22 cellular contexts compared by ENCODE assay signal in genomic region chr20:36261389-36262105, GRCh38. TPM values are rescaled to one million over a fixed set of nuclear protein-coding genes. Genes with fewer than 3 reads are reported as not detected.
DNase-seq lines count a peak whose midpoint lies in the region; ATAC-seq, FAIRE-seq and TF ChIP-seq lines count a peak whose summit lies in the region.
"Had no signal": no experiment of that assay in that cellular context is flagged by ENCODE, and none has a peak within 500 bp of the region (broad histone marks: within the 10 kb centered on the region; RNA-seq: fewer than 3 reads in every experiment).

No MANE protein-coding gene starts in this region.

- DNase-seq in activated naive CD8-positive, alpha-beta T cell treated with anti-CD3 and anti-CD28 coated beads, Interleukin-2, amount 10 ng/mL, durations not matched to agents 7 days and 5 days = peak; percentile 13
- no peak for DNase-seq in activated naive CD8-positive, alpha-beta T cell treated with anti-CD3 and anti-CD28 coated beads for 36 hours
- DNase-seq in HT1080 (ENCODE audit: low read depth) (peak; percentile 14), K562 (ENCODE audit: extremely low read depth in 1 of 4, low spot score in 3 of 4) (no peak), sigmoid colon (peak; percentile 37), Right ventricle myocardium inferior (ENCODE audit: missing footprints) (no peak), substantia nigra (lab: John Stamatoyannopoulos, UW) (no peak), inferior parietal cortex (ENCODE audit: extremely low spot score) (no peak)
- DNase-seq: BE2C, DND-41, H7, MM.1S, NCI-H1048, NCI-H1417 treated with DMSO at 0.1 percent for 48 hours, NCI-H1930, NCI-H2171 treated with DMSO at 0.1 percent for 48 hours, NCI-H526, OCI-M1, RPMI8226, SIG-M5, SK-N-SH had no signal

- H3K27ac Mint-ChIP-seq in activated naive CD8-positive, alpha-beta T cell treated with anti-CD3 and anti-CD28 coated beads, Interleukin-2, amount 10 ng/mL, durations not matched to agents 7 days and 5 days = no peak overlapping the region
- H3K27ac Mint-ChIP-seq in activated naive CD8-positive, alpha-beta T cell treated with anti-CD3 and anti-CD28 coated beads for 36 hours = no peak overlapping the region

- H3K4me1 Mint-ChIP-seq in activated naive CD8-positive, alpha-beta T cell treated with anti-CD3 and anti-CD28 coated beads, Interleukin-2, amount 10 ng/mL, durations not matched to agents 7 days and 5 days = no peaks in the 10 kb centered on the region
- no peaks in the 10 kb centered on the region for H3K4me1 Mint-ChIP-seq in activated naive CD8-positive, alpha-beta T cell treated with anti-CD3 and anti-CD28 coated beads for 36 hours

- H3K9me3 Mint-ChIP-seq in activated naive CD8-positive, alpha-beta T cell treated with anti-CD3 and anti-CD28 coated beads, Interleukin-2, amount 10 ng/mL, durations not matched to agents 7 days and 5 days = no peaks in the 10 kb centered on the region
- no peaks in the 10 kb centered on the region for H3K9me3 Mint-ChIP-seq in activated naive CD8-positive, alpha-beta T cell treated with anti-CD3 and anti-CD28 coated beads for 36 hours

- H3K9ac ChIP-seq in K562 (ENCODE audit: insufficient read depth in 1 of 2, low read depth in 2 of 2, low read length in 2 of 2) = no peak overlapping the region
- H3K9ac ChIP-seq: SK-N-SH had no signal

- TF ChIP-seq POLR2A in K562 (conservative IDR thresholded peaks at IDR 0.05) = no peak
- TF ChIP-seq POLR2A in sigmoid colon (IDR thresholded peaks at IDR 0.05) = no peak

- CTCF ChIA-PET in K562 (lab: Yijun Ruan, JAX; ENCODE audit: low intra/inter-chr PET ratio) = no interaction called here

- WGBS in K562 (ENCODE audit: insufficient coverage, low coverage, missing lambda C conversion rate) = 8% methylated on average over 12 of the region's 12 CpGs
- 83 to 89% methylated on average over 12 of the region's 12 CpGs for WGBS in sigmoid colon, 2 donors

- no peak for FAIRE-seq in K562 (lab: Jason Lieb, UNC)
- FAIRE-seq: GM12892 had no signal

- TF ChIP-seq CTCF in K562 (IDR thresholded peaks at IDR 0.05 in 2 of 3, conservative IDR thresholded peaks at IDR 0.05 in 1 of 3; ENCODE audit: insufficient read depth in 2 of 3, low read depth in 1 of 3, low read length in 3 of 3) (no peak), sigmoid colon (IDR thresholded peaks at IDR 0.05) (no peak)

- no peak for TF ChIP-seq EP300 in K562 (IDR thresholded peaks at IDR 0.05; ENCODE audit: low read length)
- no peak for TF ChIP-seq EP300 in sigmoid colon (IDR thresholded peaks at IDR 0.05)

- no peaks in the 10 kb centered on the region; a peak in 1 of 5 replicates for H3K4me1 ChIP-seq in K562 (replicated peaks in 1 of 2; ENCODE audit: control insufficient read depth in 2 of 2, insufficient read depth in 2 of 2, low read length in 2 of 2)
- H3K4me1 ChIP-seq in sigmoid colon = no peaks in the 10 kb centered on the region
- H3K4me1 ChIP-seq: BE2C had no signal

- H4K20me1 ChIP-seq in K562 (replicated peaks; ENCODE audit: control insufficient read depth, insufficient read depth, low read length) = peaks cover 11% of the 10 kb centered on the region; the same call in 1 of the 2 replicates

- H3K4me2 ChIP-seq in K562 (ENCODE audit: insufficient read depth, low read length) = no peak overlapping the region
- H3K4me2 ChIP-seq: SK-N-SH had no signal

- H3K36me3 ChIP-seq in K562 (ENCODE audit: control insufficient read depth, insufficient read depth, low read length) = peaks cover 3% of the 10 kb centered on the region; the same call in 1 of the 3 replicates
- H3K36me3 ChIP-seq in sigmoid colon = peaks cover 0 to 6% (median under 1%) of the 10 kb centered on the region in 4 donors

- H3K9me1 ChIP-seq in K562 (ENCODE audit: control insufficient read depth, insufficient read depth, low read length) = no peaks in the 10 kb centered on the region

- H3K79me2 ChIP-seq in K562 (ENCODE audit: control insufficient read depth, insufficient read depth, low read length) = no peaks in the 10 kb centered on the region

- no peak overlapping the region for H3K4me3 ChIP-seq in K562
- no peak overlapping the region for H3K4me3 ChIP-seq in sigmoid colon

- no peak overlapping the region for H3K4me3 Mint-ChIP-seq in activated naive CD8-positive, alpha-beta T cell treated with anti-CD3 and anti-CD28 coated beads, Interleukin-2, amount 10 ng/mL, durations not matched to agents 7 days and 5 days
- no peak overlapping the region for H3K4me3 Mint-ChIP-seq in activated naive CD8-positive, alpha-beta T cell treated with anti-CD3 and anti-CD28 coated beads for 36 hours

- H3K27me3 Mint-ChIP-seq in activated naive CD8-positive, alpha-beta T cell treated with anti-CD3 and anti-CD28 coated beads, Interleukin-2, amount 10 ng/mL, durations not matched to agents 7 days and 5 days = no peaks in the 10 kb centered on the region
- no peaks in the 10 kb centered on the region for H3K27me3 Mint-ChIP-seq in activated naive CD8-positive, alpha-beta T cell treated with anti-CD3 and anti-CD28 coated beads for 36 hours

- H3K27ac ChIP-seq in K562 (ENCODE audit: extremely low read depth, low read depth, low read length) (no peak overlapping the region), sigmoid colon (no peak overlapping the region), substantia nigra (ENCODE audit: low read depth, low read length, poor library complexity, severe bottlenecking) (no peak overlapping the region)

- H2AFZ ChIP-seq in K562 (ENCODE audit: low read depth, low read length) = no peak overlapping the region

- no TSS peak for BruUV-seq in K562 (replicated peaks; lab: Mats Ljungman, UMichigan)

- H3K36me3 Mint-ChIP-seq in activated naive CD8-positive, alpha-beta T cell treated with anti-CD3 and anti-CD28 coated beads, Interleukin-2, amount 10 ng/mL, durations not matched to agents 7 days and 5 days = peaks cover 2% of the 10 kb centered on the region
- no peaks in the 10 kb centered on the region for H3K36me3 Mint-ChIP-seq in activated naive CD8-positive, alpha-beta T cell treated with anti-CD3 and anti-CD28 coated beads for 36 hours

- no peak for ATAC-seq in activated naive CD8-positive, alpha-beta T cell treated with anti-CD3 and anti-CD28 coated beads, Interleukin-2, amount 10 ng/mL, durations not matched to agents 7 days and 5 days (ENCODE audit: low read depth)
- ATAC-seq in K562 (peak; percentile 52), Right ventricle myocardium inferior (no peak)

- H3K9me3 ChIP-seq in K562 (replicated peaks; ENCODE audit: control insufficient read depth, insufficient read depth, low read depth, low read length) (no peaks in the 10 kb centered on the region), sigmoid colon (no peaks in the 10 kb centered on the region)
- H3K9me3 ChIP-seq: BE2C, SK-N-SH had no signal

- in situ Hi-C loops in K562 (cut with MboI) = no loop called here

- POLR2A ChIA-PET in activated naive CD8-positive, alpha-beta T cell treated with anti-CD3 and anti-CD28 coated beads, Interleukin-2, amount 10 ng/mL, durations not matched to agents 7 days and 5 days (lab: Charles Lee) = no interaction called here
- POLR2A ChIA-PET in K562 (lab: Yijun Ruan, JAX) = interaction anchor here (0.6 kb wide), 1 partner anchor 12 kb away, joined by 3 read pairs; no protein-coding TSS in a partner anchor

- intact Hi-C loops in K562 (cut with micrococcal nuclease) (no loop called here), sigmoid colon (cut with DNase I) (no loop called here), Right ventricle myocardium inferior (cut with DNase I) (no loop called here)

- TF ChIP-seq RAD21 in K562 (CRISPR knock-in tag; conservative IDR thresholded peaks at IDR 0.05 in 1 of 2, IDR thresholded peaks at IDR 0.05 in 1 of 2) = no peak

- H3K27me3 ChIP-seq in K562 (ENCODE audit: control insufficient read depth in 2 of 2, insufficient read depth in 2 of 2, low read length in 2 of 2) (peaks cover 26 to 53% of the 10 kb centered on the region in 2 experiments; a peak in 4 of 5 replicates), sigmoid colon (no peaks in the 10 kb centered on the region)
- H3K27me3 ChIP-seq: BE2C had no signal

RNA-seq across cellular contexts. Expression of gene AAR2, which starts 25.3 kb away (rescaled TPM):
- total RNA-seq in activated naive CD8-positive, alpha-beta T cell treated with anti-CD3 and anti-CD28 coated beads, Interleukin-2, amount 10 ng/mL, durations not matched to agents 7 days and 5 days = 10 to 100 TPM; 22.3 to 22.5 TPM
- total RNA-seq in activated naive CD8-positive, alpha-beta T cell treated with anti-CD3 and anti-CD28 coated beads for 36 hours = 10 to 100 TPM; 30.0 to 30.5 TPM
- 34.5 and 50.1 TPM in 2 replicates for total RNA-seq in HT1080 (2014; rRNA removed; shearing (Covaris generic))
- 25.3 and 27.3 TPM in 2 replicates for polyA plus RNA-seq in HT1080 (2015; cell fraction: cytosol; rRNA removed)
- 35.4 and 39.0 TPM in 2 replicates for polyA plus RNA-seq in HT1080 (2015; cell fraction: nucleus; rRNA removed)
- 10.3 and 27.3 TPM in 2 replicates for total RNA-seq in K562 (2011; cell fraction: chromatin; rRNA removed; ENCODE audit: low replicate concordance)
- total RNA-seq in K562 (2011; cell fraction: nucleolus; rRNA removed) = 20.4 and 22.3 TPM in 2 replicates
- total RNA-seq in K562 (2011; cell fraction: nucleoplasm; rRNA removed) = 16.5 and 16.9 TPM in 2 replicates
- total RNA-seq in K562 (2014; rRNA removed) = 24.7 and 29.6 TPM in 2 replicates
- total RNA-seq in K562 (2014; rRNA removed; fragmentation: Illumina TruSeq; extraction: Trizol) = 18.0 and 20.0 TPM in 2 replicates
- 22.4 and 23.6 TPM in 2 replicates for total RNA-seq in K562 (2015; rRNA removed; fragmentation: Illumina TruSeq; extraction: Trizol)
- 26.0 and 26.3 TPM in 2 replicates for total RNA-seq in K562 (2021)
- 30.7 and 30.8 TPM in 2 replicates for polyA plus RNA-seq in K562 (2011; rRNA removed)
- 31.0 and 52.8 TPM in 2 replicates for polyA plus RNA-seq in K562 (2011; cell fraction: cytosol; rRNA removed)
- 14.5 and 21.1 TPM in 2 replicates for polyA plus RNA-seq in K562 (2011; cell fraction: nucleus; rRNA removed)
- polyA plus RNA-seq in K562 (2012) = 21.4 and 24.8 TPM in 2 replicates
- 36.2 and 39.4 TPM in 2 replicates for polyA plus RNA-seq in K562 (2014; fragmentation: Illumina TruSeq; extraction: Trizol)
- polyA plus RNA-seq in K562 (2014; fragmentation: Nextera tagmentation; extraction: Ambion mirVana) = 10 to 100 TPM in 1 of 2 experiments, 1 to 10 TPM in 1; 6.5 to 12.0 TPM
- polyA plus RNA-seq in K562 (2014; rRNA removed) = 29.3 and 30.0 TPM in 2 replicates
- polyA minus RNA-seq in K562 (2011; rRNA and poly(A)+ RNA removed) = 20.2 and 29.3 TPM in 2 replicates
- 15.3 and 17.6 TPM in 2 replicates for polyA minus RNA-seq in K562 (2011; cell fraction: cytosol; rRNA and poly(A)+ RNA removed)
- 13.1 and 18.1 TPM in 2 replicates for polyA minus RNA-seq in K562 (2011; cell fraction: nucleus; rRNA and poly(A)+ RNA removed)
- 10 to 100 TPM; 26.5 to 39.6 (median 34.8) TPM for total RNA-seq in sigmoid colon
- 10 to 100 TPM; 11.4 to 22.7 (median 15.3) TPM for polyA plus RNA-seq in sigmoid colon
- 13.7 TPM for total RNA-seq in Right ventricle myocardium inferior

RNA-seq across cellular contexts. Expression of gene DLGAP4, which starts 44.6 kb away (rescaled TPM):
- 10 to 100 TPM; 27.0 to 27.5 TPM for total RNA-seq in activated naive CD8-positive, alpha-beta T cell treated with anti-CD3 and anti-CD28 coated beads, Interleukin-2, amount 10 ng/mL, durations not matched to agents 7 days and 5 days
- 10 to 100 TPM; 10.5 to 14.6 TPM for total RNA-seq in activated naive CD8-positive, alpha-beta T cell treated with anti-CD3 and anti-CD28 coated beads for 36 hours
- 9.5 and 21.4 TPM in 2 replicates for total RNA-seq in HT1080 (2014; rRNA removed; shearing (Covaris generic))
- polyA plus RNA-seq in HT1080 (2015; cell fraction: cytosol; rRNA removed) = 46.1 and 51.4 TPM in 2 replicates
- polyA plus RNA-seq in HT1080 (2015; cell fraction: nucleus; rRNA removed) = 65.5 and 71.8 TPM in 2 replicates
- total RNA-seq in K562 (2011; cell fraction: chromatin; rRNA removed; ENCODE audit: low replicate concordance) = 20.3 and 54.2 TPM in 2 replicates
- total RNA-seq in K562 (2011; cell fraction: nucleolus; rRNA removed) = 27.4 and 30.0 TPM in 2 replicates
- total RNA-seq in K562 (2011; cell fraction: nucleoplasm; rRNA removed) = 33.4 and 54.4 TPM in 2 replicates
- total RNA-seq in K562 (2014; rRNA removed) = 4.5 and 9.9 TPM in 2 replicates
- 2.3 and 3.2 TPM in 2 replicates for total RNA-seq in K562 (2014; rRNA removed; fragmentation: Illumina TruSeq; extraction: Trizol)
- total RNA-seq in K562 (2015; rRNA removed; fragmentation: Illumina TruSeq; extraction: Trizol) = 4.5 and 6.8 TPM in 2 replicates
- total RNA-seq in K562 (2021) = 26.1 and 34.1 TPM in 2 replicates
- 3.1 and 6.5 TPM in 2 replicates for polyA plus RNA-seq in K562 (2011; rRNA removed)
- polyA plus RNA-seq in K562 (2011; cell fraction: cytosol; rRNA removed) = 9.9 and 17.6 TPM in 2 replicates
- 20.7 and 29.9 TPM in 2 replicates for polyA plus RNA-seq in K562 (2011; cell fraction: nucleus; rRNA removed)
- 16.7 and 28.3 TPM in 2 replicates for polyA plus RNA-seq in K562 (2012)
- 22.3 and 30.8 TPM in 2 replicates for polyA plus RNA-seq in K562 (2014; fragmentation: Illumina TruSeq; extraction: Trizol)
- under 1 TPM; 0.31 to 0.74 TPM for polyA plus RNA-seq in K562 (2014; fragmentation: Nextera tagmentation; extraction: Ambion mirVana)
- 9.5 and 11.9 TPM in 2 replicates for polyA plus RNA-seq in K562 (2014; rRNA removed)
- 4.4 and 5.6 TPM in 2 replicates for polyA minus RNA-seq in K562 (2011; rRNA and poly(A)+ RNA removed)
- 24.3 and 33.7 TPM in 2 replicates for polyA minus RNA-seq in K562 (2011; cell fraction: cytosol; rRNA and poly(A)+ RNA removed)
- 7.7 and 10.9 TPM in 2 replicates for polyA minus RNA-seq in K562 (2011; cell fraction: nucleus; rRNA and poly(A)+ RNA removed)
- 10 to 100 TPM; 21.0 to 60.7 (median 37.5) TPM for total RNA-seq in sigmoid colon
- polyA plus RNA-seq in sigmoid colon = 10 to 100 TPM; 21.7 to 36.9 (median 23.4) TPM
- 46.3 TPM for total RNA-seq in Right ventricle myocardium inferior

Comparison
In these comparisons a context has a peak if more than half of its experiments do, and no peak if none do; other contexts are left out.
1. DNase-seq: peak in activated naive CD8-positive, alpha-beta T cell treated with anti-CD3 and anti-CD28 coated beads, Interleukin-2, amount 10 ng/mL, durations not matched to agents 7 days and 5 days (single experiment), HT1080 (single experiment) and sigmoid colon (single experiment); none in activated naive CD8-positive, alpha-beta T cell treated with anti-CD3 and anti-CD28 coated beads for 36 hours (single experiment), K562 (0 of 4), Right ventricle myocardium inferior (single experiment), substantia nigra (0 of 49) and inferior parietal cortex (single experiment).